ENCODE assay signal across 13 cellular contexts in the genomic region with DNA sequence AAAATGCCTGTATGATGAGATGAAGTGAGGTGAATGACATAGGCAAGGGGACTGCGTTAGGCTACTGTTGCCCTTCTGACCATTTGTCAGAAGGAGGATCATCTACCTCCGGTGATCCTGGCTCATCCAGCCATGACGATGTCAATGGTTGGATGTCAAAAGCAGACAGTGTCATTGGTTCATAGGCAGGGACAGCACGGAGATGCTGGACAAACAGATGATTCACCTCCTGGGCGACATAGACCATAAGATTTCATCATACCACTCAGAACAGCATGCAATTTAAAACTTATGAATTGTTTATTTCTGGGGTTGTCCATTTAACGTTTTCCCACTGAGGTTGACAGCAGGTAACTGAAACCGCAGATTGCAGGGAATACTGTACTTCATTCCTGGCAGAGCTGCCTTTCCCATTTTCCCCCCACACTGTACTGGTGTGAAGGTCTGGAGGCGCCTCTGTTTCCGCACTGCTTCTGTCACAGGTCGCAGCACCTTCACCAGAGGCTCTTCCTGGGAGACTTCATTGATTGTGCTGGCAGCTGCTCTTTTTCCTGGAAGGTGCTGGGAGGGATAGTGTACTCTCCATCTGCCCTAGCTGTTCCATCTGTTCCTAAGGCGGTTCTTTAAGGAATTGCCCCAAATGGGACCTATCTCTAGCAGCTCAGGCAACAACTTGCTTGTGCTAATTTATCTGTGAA. TPM values are rescaled to one million over a fixed set of nuclear protein-coding genes. Genes with fewer than 3 reads are reported as not detected.
DNase-seq lines count a peak whose midpoint lies in the region; ATAC-seq and TF ChIP-seq lines count a peak whose summit lies in the region.
"Had no signal": no experiment of that assay in that cellular context is flagged by ENCODE, and none has a peak within 500 bp of the region (broad histone marks: within the 10 kb centered on the region; RNA-seq: fewer than 3 reads in every experiment).

No MANE protein-coding gene starts in this region.

- BruUV-seq in PC-9 (replicated peaks; lab: Mats Ljungman, UMichigan), result no TSS peak

- peaks cover 11 to 15% of the 10 kb centered on the region in 2 donors for H3K36me3 Mint-ChIP-seq in stimulated activated naive B cell treated with anti-CD40 and anti-IgM and Interleukin-4, amounts not matched to agents 10 μg/mL and 1 μg/mL and 100 μg/mL, for 72 hours
- H3K36me3 Mint-ChIP-seq: activated CD8-positive, alpha-beta memory T cell treated with anti-CD3 and anti-CD28 coated beads, Interleukin-2, amount 10 ng/mL, durations not matched to agents 7 days and 5 days had no signal

- H3K36me3 ChIP-seq in PC-9 (ENCODE audit: low read depth), result no peaks in the 10 kb centered on the region

- H3K4me1 ChIP-seq in PC-9 (replicated peaks; ENCODE audit: insufficient read depth), result peaks cover 27% of the 10 kb centered on the region

- H2AFZ ChIP-seq in PC-9, result peak overlapping the region; percentile 77

- H3K27me3 Mint-ChIP-seq in stimulated activated naive B cell treated with anti-CD40 and anti-IgM and Interleukin-4, amounts not matched to agents 10 μg/mL and 1 μg/mL and 100 μg/mL, for 72 hours, result no peaks in the 10 kb centered on the region
- H3K27me3 Mint-ChIP-seq: activated CD8-positive, alpha-beta memory T cell treated with anti-CD3 and anti-CD28 coated beads, Interleukin-2, amount 10 ng/mL, durations not matched to agents 7 days and 5 days had no signal

- H3K4me3 Mint-ChIP-seq in stimulated activated naive B cell treated with anti-CD40 and anti-IgM and Interleukin-4, amounts not matched to agents 10 μg/mL and 1 μg/mL and 100 μg/mL, for 72 hours, result no peak overlapping the region
- H3K4me3 Mint-ChIP-seq: activated CD8-positive, alpha-beta memory T cell treated with anti-CD3 and anti-CD28 coated beads, Interleukin-2, amount 10 ng/mL, durations not matched to agents 7 days and 5 days had no signal

- H3K4me3 ChIP-seq in AG10803 (ENCODE audit: low read length) (no peak overlapping the region), PC-9 (peak overlapping the region; percentile 20; the same call in 1 of the 2 replicates)

- H3K27me3 ChIP-seq in PC-9 (ENCODE audit: insufficient read depth, low read depth), result no peaks in the 10 kb centered on the region

- CTCF ChIA-PET in PC-9 (lab: Charles Lee), result no interaction called here

- no peak overlapping the region for H3K27ac Mint-ChIP-seq in stimulated activated naive B cell treated with anti-CD40 and anti-IgM and Interleukin-4, amounts not matched to agents 10 μg/mL and 1 μg/mL and 100 μg/mL, for 72 hours
- H3K27ac Mint-ChIP-seq: activated CD8-positive, alpha-beta memory T cell treated with anti-CD3 and anti-CD28 coated beads, Interleukin-2, amount 10 ng/mL, durations not matched to agents 7 days and 5 days had no signal

- peak overlapping the region; percentile 74 for H3K4me2 ChIP-seq in PC-9
- H3K4me2 ChIP-seq: SK-N-SH had no signal

- H3K79me2 ChIP-seq in PC-9 (ENCODE audit: low read depth), result no peaks in the 10 kb centered on the region

- no peaks in the 10 kb centered on the region for H3K9me3 ChIP-seq in PC-9 (ENCODE audit: insufficient read depth, low read depth)
- H3K9me3 ChIP-seq: SK-N-SH had no signal

- ATAC-seq in GM19452 (IDR thresholded peaks at IDR 0.05; ENCODE audit: unreplicated experiment), result no peak
- ATAC-seq in stimulated activated naive B cell treated with anti-CD40 and anti-IgM and Interleukin-4, amounts not matched to agents 10 μg/mL and 1 μg/mL and 100 μg/mL, for 72 hours (replicated peaks), result no peak
- ATAC-seq: activated CD8-positive, alpha-beta memory T cell treated with anti-CD3 and anti-CD28 coated beads, Interleukin-2, amount 10 ng/mL, durations not matched to agents 7 days and 5 days had no signal

- H3F3A ChIP-seq in PC-9 (ENCODE audit: insufficient read depth, low read depth), result peaks cover 20% of the 10 kb centered on the region; the same call in 1 of the 2 replicates

- DNase-seq in AG10803 (ENCODE audit: low read depth) (peak; percentile 17), H4 (ENCODE audit: low spot score) (peak; percentile 45), PC-9 (peak; percentile 15 to 57), fibroblast of gingiva (ENCODE audit: low read depth) (peak; percentile 27), posterior cingulate gyrus (no peak), NCI-H526 (lab: John Stamatoyannopoulos, UW) (no peak)
- no peak for DNase-seq in stimulated activated naive B cell treated with anti-CD40 and anti-IgM and Interleukin-4, amounts not matched to agents 10 μg/mL and 1 μg/mL and 100 μg/mL, for 72 hours
- DNase-seq: activated CD8-positive, alpha-beta memory T cell treated with anti-CD3 and anti-CD28 coated beads, Interleukin-2, amount 10 ng/mL, durations not matched to agents 7 days and 5 days; activated naive CD4-positive, alpha-beta T cell treated with anti-CD3 and anti-CD28 coated beads, Interleukin-2, amount 50 U/mL, for 16 hours; DMS79; NCI-H774; SK-N-SH had no signal

- peak overlapping the region; percentile 76 for H3K27ac ChIP-seq in PC-9

- no peaks in the 10 kb centered on the region for H4K20me1 ChIP-seq in PC-9 (ENCODE audit: insufficient read depth)

- H3K9me2 ChIP-seq in PC-9 (ENCODE audit: insufficient read depth), result no peaks in the 10 kb centered on the region
- H3K9me2 ChIP-seq: SK-N-SH had no signal

- TF ChIP-seq CTCF in AG10803 (conservative IDR thresholded peaks at IDR 0.05; ENCODE audit: low read length) (no peak), PC-9 (conservative IDR thresholded peaks at IDR 0.05) (no peak)

- POLR2A ChIA-PET in PC-9 (lab: Charles Lee; ENCODE audit: unreplicated experiment), result interaction anchor here (0.5 kb wide), 1 partner anchor 33 kb away, joined by 23 read pairs; a partner anchor contains a TSS

- H3K4me1 Mint-ChIP-seq in stimulated activated naive B cell treated with anti-CD40 and anti-IgM and Interleukin-4, amounts not matched to agents 10 μg/mL and 1 μg/mL and 100 μg/mL, for 72 hours, result peaks cover 3 to 7% of the 10 kb centered on the region in 2 donors

- intact Hi-C loops in PC-9 (cut with micrococcal nuclease; ENCODE audit: unreplicated experiment), result no loop called here
- intact Hi-C loops in posterior cingulate gyrus (cut with DNase I), result no loop called here

- peaks cover 0 to 3% of the 10 kb centered on the region in 2 donors for H3K9me3 Mint-ChIP-seq in stimulated activated naive B cell treated with anti-CD40 and anti-IgM and Interleukin-4, amounts not matched to agents 10 μg/mL and 1 μg/mL and 100 μg/mL, for 72 hours

RNA-seq across cellular contexts. Expression of a gene that starts 32.5 kb away (rescaled TPM):
- total RNA-seq in H4 (2014; rRNA removed; shearing (Covaris generic)), result 21.2 and 22.5 TPM in 2 replicates
- 94.9 and 125 TPM in 2 replicates for total RNA-seq in PC-9 (2021)

RNA-seq across cellular contexts. Expression of a gene that starts 45.5 kb away (rescaled TPM):
- 0.64 and 7.1 TPM in 2 replicates for total RNA-seq in H4 (2014; rRNA removed; shearing (Covaris generic))
- 2.7 and 4.2 TPM in 2 replicates for total RNA-seq in PC-9 (2021)

RNA-seq across cellular contexts. Expression of a gene that starts 59.5 kb away (rescaled TPM):
- 19.3 and 21.3 TPM in 2 replicates for total RNA-seq in H4 (2014; rRNA removed; shearing (Covaris generic))
- 9.7 and 11.1 TPM in 2 replicates for total RNA-seq in PC-9 (2021)

Comparison
In these comparisons a context has a peak if more than half of its experiments do, and no peak if none do; other contexts are left out.
1. DNase-seq: peak in AG10803 (single experiment), H4 (single experiment), PC-9 (2 of 2) and fibroblast of gingiva (single experiment); none in posterior cingulate gyrus (0 of 10), NCI-H526 (0 of 2) and stimulated activated naive B cell treated with anti-CD40 and anti-IgM and Interleukin-4, amounts not matched to agents 10 μg/mL and 1 μg/mL and 100 μg/mL, for 72 hours (single experiment).